In genomic region chr5:149271717-149272558, GRCh38 we compare ENCODE assay signal across 8 cellular contexts. TPM values are rescaled to one million over a fixed set of nuclear protein-coding genes. Genes with fewer than 3 reads are reported as not detected.
DNase-seq lines count a peak whose midpoint lies in the region; ATAC-seq, FAIRE-seq and TF ChIP-seq lines count a peak whose summit lies in the region.

Gene AFAP1L1 (plus strand): TSS chr5:149271859. CDS start chr5:149271969, 110 bp downstream.

- H4K20me1 ChIP-seq in endothelial cell of umbilical vein (replicated peaks; ENCODE audit: control insufficient read depth, extremely low read depth, insufficient read depth, low read length) = no peaks in the 10 kb centered on the region

- CTCF ChIA-PET in CD4-positive, alpha-beta memory T cell (lab: Charles Lee; ENCODE audit: partially characterized antibody) = interaction anchor here (0.6 kb wide), 1 partner anchor 131 kb away, joined by 4 read pairs; the partner anchor contains the start of gene ABLIM3
- CTCF ChIA-PET in endothelial cell of umbilical vein (lab: Charles Lee) = interaction anchor here (0.7 to 1.8 kb wide), 9 partner anchors 17 to 163 kb away, joined by 3 to 11 read pairs (median 5); no protein-coding TSS in a partner anchor

- H3K4me1 Mint-ChIP-seq in CD4-positive, alpha-beta memory T cell = peaks cover 5 to 8% (median 7%) of the 10 kb centered on the region in 4 donors
- peaks cover 6 to 14% of the 10 kb centered on the region in 2 donors for H3K4me1 Mint-ChIP-seq in stimulated activated naive B cell treated with anti-CD40 and anti-IgM and Interleukin-4, amounts not matched to agents 10 μg/mL and 1 μg/mL and 100 μg/mL, for 72 hours

- H3K9me3 Mint-ChIP-seq in CD4-positive, alpha-beta memory T cell = peaks cover 5 to 21% (median 12%) of the 10 kb centered on the region in 8 donors
- H3K9me3 Mint-ChIP-seq in stimulated activated naive B cell treated with anti-CD40 and anti-IgM and Interleukin-4, amounts not matched to agents 10 μg/mL and 1 μg/mL and 100 μg/mL, for 72 hours = peaks cover 10 to 12% of the 10 kb centered on the region in 2 donors

- dilution Hi-C loops in endothelial cell of umbilical vein (cut with MboI; ENCODE audit: extremely low pct_ligation_motif_present, low sequenced_read_pairs) = no loop called here

- no peaks in the 10 kb centered on the region for H3K79me2 ChIP-seq in endothelial cell of umbilical vein (ENCODE audit: control insufficient read depth, insufficient read depth, low read length)

- no peaks in the 10 kb centered on the region for H3K36me3 ChIP-seq in CD4-positive, alpha-beta memory T cell (ENCODE audit: insufficient read depth, low read length)
- H3K36me3 ChIP-seq in endothelial cell of umbilical vein (ENCODE audit: control insufficient read depth in 2 of 2, extremely low read depth in 1 of 2, insufficient read depth in 2 of 2, low read length in 2 of 2) (no peaks in the 10 kb centered on the region), lung (ENCODE audit: control insufficient read depth in 2 of 2, insufficient read depth in 2 of 2, low read length in 2 of 2) (no peaks in the 10 kb centered on the region)

- H3K27me3 Mint-ChIP-seq in CD4-positive, alpha-beta memory T cell = peaks cover 30 to 32% of the 10 kb centered on the region in 2 donors
- H3K27me3 Mint-ChIP-seq in stimulated activated naive B cell treated with anti-CD40 and anti-IgM and Interleukin-4, amounts not matched to agents 10 μg/mL and 1 μg/mL and 100 μg/mL, for 72 hours = peaks cover 55 to 61% of the 10 kb centered on the region in 2 donors

- peak in 1 of 5 donors; percentile 15 for DNase-seq in CD4-positive, alpha-beta memory T cell
- DNase-seq in activated CD4-positive, alpha-beta T cell treated with anti-CD3 and anti-CD28 coated beads, Interleukin-2, amount 50 U/mL, for 48 hours = peak; percentile 18 to 39
- peak; percentile 67 for DNase-seq in endothelial cell of umbilical vein (ENCODE audit: low read depth, low spot score)
- DNase-seq in lung (ENCODE audit: low spot score) = peak; percentile 41
- DNase-seq in stimulated activated naive B cell treated with anti-CD40 and anti-IgM and Interleukin-4, amounts not matched to agents 10 μg/mL and 1 μg/mL and 100 μg/mL, for 72 hours = peak; percentile 38

- peak; percentile 84 for FAIRE-seq in endothelial cell of umbilical vein (lab: Jason Lieb, UNC)

- H3K27ac ChIP-seq in CD4-positive, alpha-beta memory T cell (ENCODE audit: low read depth, low read length) = no peak within 1 kb of the TSS
- peak within 1 kb of the TSS; percentile 67 for H3K27ac ChIP-seq in endothelial cell of umbilical vein (ENCODE audit: insufficient read depth, low read depth, low read length)
- H3K27ac ChIP-seq in lung (ENCODE audit: low read depth in 1 of 2, low read length in 1 of 2) = peak within 1 kb of the TSS; percentile 87 to 94

- peak within 1 kb of the TSS; percentile 81 to 94 (median 86) for H3K4me3 Mint-ChIP-seq in CD4-positive, alpha-beta memory T cell
- H3K4me3 Mint-ChIP-seq in stimulated activated naive B cell treated with anti-CD40 and anti-IgM and Interleukin-4, amounts not matched to agents 10 μg/mL and 1 μg/mL and 100 μg/mL, for 72 hours = peak within 1 kb of the TSS; percentile 87 to 88

- H3K4me3 ChIP-seq in CD4-positive, alpha-beta memory T cell (ENCODE audit: low read length in 2 of 2) = no peak within 1 kb of the TSS
- H3K4me3 ChIP-seq in endothelial cell of umbilical vein (replicated peaks in 1 of 3; ENCODE audit: insufficient read depth in 1 of 3, low read depth in 1 of 3, low read length in 3 of 3) (peak within 1 kb of the TSS; percentile 62 to 96 (median 93)), lung (peak within 1 kb of the TSS; percentile 61)

- peaks cover 22% of the 10 kb centered on the region for H3K27me3 ChIP-seq in CD4-positive, alpha-beta memory T cell (ENCODE audit: insufficient read depth, low read length)
- H3K27me3 ChIP-seq in endothelial cell of umbilical vein (ENCODE audit: control insufficient read depth in 2 of 2, insufficient read depth in 2 of 2, low read length in 2 of 2) = no peaks in the 10 kb centered on the region
- no peaks in the 10 kb centered on the region for H3K27me3 ChIP-seq in lung (ENCODE audit: control insufficient read depth, insufficient read depth)

- WGBS in lung, 2 donors = 1% methylated on average over 49 to 81 of the region's 81 CpGs

- peak within 1 kb of the TSS; percentile 79 for H3K9ac ChIP-seq in endothelial cell of umbilical vein (replicated peaks; ENCODE audit: extremely low read depth, insufficient read depth, low read length)

- intact Hi-C loops in CD4-positive, alpha-beta memory T cell (cut with micrococcal nuclease) = no loop called here
- intact Hi-C loops in endothelial cell of umbilical vein (cut with micrococcal nuclease) = loop anchor here (1.0 to 2.0 kb wide), 7 partner anchors 17 to 159 kb away; partner anchors contain the start of gene GRPEL2

- H3K9me3 ChIP-seq in CD4-positive, alpha-beta memory T cell (ENCODE audit: control insufficient read depth in 1 of 2, low read length in 2 of 2) = no peaks in the 10 kb centered on the region
- H3K9me3 ChIP-seq in endothelial cell of umbilical vein (replicated peaks; ENCODE audit: control insufficient read depth, insufficient read depth, low read length) (peaks cover 2% of the 10 kb centered on the region), lung (ENCODE audit: control insufficient read depth in 2 of 2, insufficient read depth in 1 of 2, low read length in 1 of 2) (peaks cover 0 to 1% of the 10 kb centered on the region in 2 donors)

- POLR2A ChIA-PET in CD4-positive, alpha-beta memory T cell (lab: Charles Lee; ENCODE audit: partially characterized antibody) = no interaction called here
- POLR2A ChIA-PET in endothelial cell of umbilical vein (lab: Charles Lee) = interaction anchor here (1.1 to 1.3 kb wide), 2 partner anchors 34 to 75 kb away, joined by 3 read pairs; no protein-coding TSS in a partner anchor

- H3K27ac Mint-ChIP-seq in CD4-positive, alpha-beta memory T cell = no peak within 1 kb of the TSS
- peak within 1 kb of the TSS; percentile 76 for H3K27ac Mint-ChIP-seq in stimulated activated naive B cell treated with anti-CD40 and anti-IgM and Interleukin-4, amounts not matched to agents 10 μg/mL and 1 μg/mL and 100 μg/mL, for 72 hours

- H3K4me2 ChIP-seq in endothelial cell of umbilical vein (ENCODE audit: insufficient read depth, low read length) = peak within 1 kb of the TSS; percentile 82

- ATAC-seq in HG03354 (IDR thresholded peaks at IDR 0.05; ENCODE audit: poor library complexity, severe bottlenecking, unreplicated experiment) = peak; percentile 43
- ATAC-seq in lung (ENCODE audit: insufficient read depth, low FRiP score) = peak; percentile 47
- peak; percentile 72 to 78 for ATAC-seq in stimulated activated naive B cell treated with anti-CD40 and anti-IgM and Interleukin-4, amounts not matched to agents 10 μg/mL and 1 μg/mL and 100 μg/mL, for 72 hours (replicated peaks)
- ATAC-seq in GM18867 (IDR thresholded peaks at IDR 0.05; ENCODE audit: unreplicated experiment) = no peak
- no peak for ATAC-seq in HG02840 (IDR thresholded peaks at IDR 0.05; ENCODE audit: low FRiP score, unreplicated experiment)

- H3K9me1 ChIP-seq in endothelial cell of umbilical vein (replicated peaks; ENCODE audit: control insufficient read depth, extremely low read depth, insufficient read depth, low read length) = no peaks in the 10 kb centered on the region

- peak within 1 kb of the TSS; percentile 97 for H2AFZ ChIP-seq in endothelial cell of umbilical vein (ENCODE audit: low read depth, low read length)

- peak; percentile 63 for TF ChIP-seq POLR2A in endothelial cell of umbilical vein (IDR thresholded peaks at IDR 0.05; ENCODE audit: low read depth, low read length)

- TF ChIP-seq CTCF in endothelial cell of umbilical vein (IDR thresholded peaks at IDR 0.05; ENCODE audit: extremely low read depth in 1 of 2, insufficient read depth in 1 of 2, low read depth in 1 of 2, low read length in 2 of 2) (no peak), lung (IDR thresholded peaks at IDR 0.05; ENCODE audit: control extremely low read depth, extremely low read depth) (no peak)

- H3K36me3 Mint-ChIP-seq in CD4-positive, alpha-beta memory T cell = peaks cover 0 to 10% of the 10 kb centered on the region in 2 donors
- peaks cover 14 to 15% of the 10 kb centered on the region in 2 donors for H3K36me3 Mint-ChIP-seq in stimulated activated naive B cell treated with anti-CD40 and anti-IgM and Interleukin-4, amounts not matched to agents 10 μg/mL and 1 μg/mL and 100 μg/mL, for 72 hours

- peaks cover 4% of the 10 kb centered on the region for H3K4me1 ChIP-seq in CD4-positive, alpha-beta memory T cell (ENCODE audit: insufficient read depth, low read length)
- H3K4me1 ChIP-seq in endothelial cell of umbilical vein (ENCODE audit: control insufficient read depth, extremely low read depth, insufficient read depth, low read length) = peaks cover 11% of the 10 kb centered on the region
- H3K4me1 ChIP-seq in lung (ENCODE audit: control insufficient read depth in 2 of 2, insufficient read depth in 2 of 2, low read length in 2 of 2) = peaks cover 8 to 17% of the 10 kb centered on the region in 2 donors

- BruUV-seq in endothelial cell of umbilical vein (replicated peaks; lab: Mats Ljungman, UMichigan) = no TSS peak

TF ChIP-seq in endothelial cell of umbilical vein, 7 proteins besides CTCF, POLR2A, EP300 and RAD21 (continues in another document):
- TF ChIP-seq JUN (IDR thresholded peaks at IDR 0.05; ENCODE audit: borderline replicate concordance, insufficient read depth, insufficient read length, low read depth) = no peak
- peak; percentile 53 for TF ChIP-seq POLR2AphosphoS5 (IDR thresholded peaks at IDR 0.05; ENCODE audit: insufficient read depth, low read depth, low read length)
- no peak for TF ChIP-seq FOS (IDR thresholded peaks at IDR 0.05; ENCODE audit: borderline replicate concordance, insufficient read depth, low read length)
- peak; percentile 45 for TF ChIP-seq MYC (IDR thresholded peaks at IDR 0.05; ENCODE audit: low read depth, low read length)
- no peak for TF ChIP-seq EZH2 (IDR thresholded peaks at IDR 0.05; ENCODE audit: borderline replicate concordance, low read depth, low read length, severe bottlenecking)
- TF ChIP-seq GATA2 (IDR thresholded peaks at IDR 0.05; ENCODE audit: insufficient read depth, insufficient read length, low read depth, low read length) = no peak

RNA-seq across cellular contexts. Expression of gene AFAP1L1, which starts in this region (rescaled TPM):
- total RNA-seq in CD4-positive, alpha-beta memory T cell = not detected
- polyA plus RNA-seq in CD4-positive, alpha-beta memory T cell = not detected
- total RNA-seq in endothelial cell of umbilical vein (73.2 and 76.2 TPM in 2 replicates), lung (10 to 100 TPM; 22.8 to 40.6 TPM)
- polyA plus RNA-seq in endothelial cell of umbilical vein (6.2 and 7.9 TPM in 2 replicates), lung (10 to 100 TPM in 1 of 2 donors, 1 to 10 TPM in 1; 9.8 to 13.3 TPM)
- 8.2 and 8.6 TPM in 2 replicates for polyA plus RNA-seq in endothelial cell of umbilical vein (2011; cell fraction: cytosol; rRNA removed)
- 16.9 and 21.2 TPM in 2 replicates for polyA plus RNA-seq in endothelial cell of umbilical vein (2011; cell fraction: nucleus; rRNA removed)
- 12.1 and 16.6 TPM in 2 replicates for polyA plus RNA-seq in endothelial cell of umbilical vein (2012)
- 17.9 and 18.0 TPM in 2 replicates for polyA minus RNA-seq in endothelial cell of umbilical vein
- polyA minus RNA-seq in endothelial cell of umbilical vein (2011; cell fraction: cytosol; rRNA and poly(A)+ RNA removed) = 1.7 TPM
- polyA minus RNA-seq in endothelial cell of umbilical vein (2011; cell fraction: nucleus; rRNA and poly(A)+ RNA removed) = 16.1 and 17.1 TPM in 2 replicates

Comparison
In these comparisons a context has a peak if more than half of its experiments do, and no peak if none do; other contexts are left out.
1. RNA of gene AFAP1L1 (total RNA-seq): 73.2 to 76.2 TPM in endothelial cell of umbilical vein and 22.8 to 40.6 TPM in lung; not detected in CD4-positive, alpha-beta memory T cell; every median in the first group is over 10 times any median in the second.
2. H3K4me3 ChIP-seq: peak in endothelial cell of umbilical vein (3 of 3) and lung (single experiment); none in CD4-positive, alpha-beta memory T cell (0 of 2).
3. ATAC-seq: peak in HG03354 (single experiment), lung (single experiment) and stimulated activated naive B cell treated with anti-CD40 and anti-IgM and Interleukin-4, amounts not matched to agents 10 μg/mL and 1 μg/mL and 100 μg/mL, for 72 hours (2 of 2); none in GM18867 (single experiment) and HG02840 (single experiment).